Comparison of ENCODE assay signal across 1 cellular context in the genomic region with DNA sequence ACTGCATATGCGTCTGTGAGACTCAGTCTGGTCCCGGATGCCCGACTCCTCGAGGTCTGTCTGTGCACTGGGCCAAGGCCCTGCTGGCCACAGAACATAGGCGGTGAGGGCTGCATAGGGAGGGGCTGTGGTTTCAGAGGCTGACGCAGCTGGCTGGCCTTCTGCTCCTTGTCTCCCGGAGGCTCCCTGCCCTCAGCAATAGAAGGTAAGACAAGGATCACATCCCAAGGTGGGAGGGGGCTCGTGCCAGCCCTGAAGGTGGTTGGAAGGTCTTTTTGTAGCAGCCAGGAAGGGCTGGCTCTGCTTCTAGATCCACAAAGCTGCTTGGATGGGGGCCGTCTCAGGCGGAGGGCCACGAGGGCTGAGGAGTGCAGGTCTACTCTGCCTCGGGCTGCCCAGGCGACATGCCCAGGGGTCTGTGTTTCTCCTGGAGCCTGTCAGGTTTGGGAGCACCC.
TF ChIP-seq lines count a peak whose summit lies in the region.

No MANE protein-coding gene starts in this region.

TF ChIP-seq in HepG2, 621 proteins besides CTCF, POLR2A, EP300 and RAD21 (continued from another document and continues in another):
- TF ChIP-seq, protein P1, sequence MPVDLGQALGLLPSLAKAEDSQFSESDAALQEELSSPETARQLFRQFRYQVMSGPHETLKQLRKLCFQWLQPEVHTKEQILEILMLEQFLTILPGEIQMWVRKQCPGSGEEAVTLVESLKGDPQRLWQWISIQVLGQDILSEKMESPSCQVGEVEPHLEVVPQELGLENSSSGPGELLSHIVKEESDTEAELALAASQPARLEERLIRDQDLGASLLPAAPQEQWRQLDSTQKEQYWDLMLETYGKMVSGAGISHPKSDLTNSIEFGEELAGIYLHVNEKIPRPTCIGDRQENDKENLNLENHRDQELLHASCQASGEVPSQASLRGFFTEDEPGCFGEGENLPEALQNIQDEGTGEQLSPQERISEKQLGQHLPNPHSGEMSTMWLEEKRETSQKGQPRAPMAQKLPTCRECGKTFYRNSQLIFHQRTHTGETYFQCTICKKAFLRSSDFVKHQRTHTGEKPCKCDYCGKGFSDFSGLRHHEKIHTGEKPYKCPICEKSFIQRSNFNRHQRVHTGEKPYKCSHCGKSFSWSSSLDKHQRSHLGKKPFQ (CRISPR knock-in tag; IDR thresholded peaks at IDR 0.05; ENCODE audit: insufficient replicate concordance): no peak
- TF ChIP-seq TCF7L2 (IDR thresholded peaks at IDR 0.05; ENCODE audit: low read depth, low read length) (no peak), NFKBIZ (CRISPR knock-in tag; IDR thresholded peaks at IDR 0.05) (no peak), ZNF550 (CRISPR knock-in tag; IDR thresholded peaks at IDR 0.05; ENCODE audit: borderline replicate concordance) (no peak), ATRX (CRISPR knock-in tag; IDR thresholded peaks at IDR 0.05; ENCODE audit: borderline replicate concordance) (no peak), SNRNP70 (IDR thresholded peaks at IDR 0.05; ENCODE audit: low read depth, low read length) (no peak), ZKSCAN8 (CRISPR knock-in tag; IDR thresholded peaks at IDR 0.05; ENCODE audit: borderline replicate concordance) (no peak), GATA4 (IDR thresholded peaks at IDR 0.05; ENCODE audit: borderline replicate concordance, low read depth) (no peak), BHLHE40 (IDR thresholded peaks at IDR 0.05; ENCODE audit: low read length) (no peak), ZXDC (CRISPR knock-in tag; IDR thresholded peaks at IDR 0.05) (no peak), ZNF460 (CRISPR knock-in tag; IDR thresholded peaks at IDR 0.05; ENCODE audit: borderline replicate concordance) (no peak), RARG (CRISPR knock-in tag; IDR thresholded peaks at IDR 0.05; ENCODE audit: low read depth) (no peak), ZNF891 (CRISPR knock-in tag; IDR thresholded peaks at IDR 0.05) (peak; percentile 66; the same call in 1 of the 2 replicates), PCBP2 (optimal IDR thresholded peaks at IDR 0.05; ENCODE audit: low read depth, low read length, poor library complexity, severe bottlenecking) (no peak), MED1 (CRISPR knock-in tag; IDR thresholded peaks at IDR 0.05) (no peak), CENPBD1 (CRISPR knock-in tag; IDR thresholded peaks at IDR 0.05; ENCODE audit: borderline replicate concordance, low read depth) (no peak), NKX3-1 (CRISPR knock-in tag; IDR thresholded peaks at IDR 0.05) (no peak), MEIS2 (CRISPR knock-in tag; IDR thresholded peaks at IDR 0.05) (0 out of 2 replicates have a peak, but pooled peaks have one; percentile 23), UBTF (CRISPR knock-in tag; IDR thresholded peaks at IDR 0.05) (no peak), HOMEZ (CRISPR knock-in tag; IDR thresholded peaks at IDR 0.05; ENCODE audit: low read depth) (no peak), KAT7 (CRISPR knock-in tag; IDR thresholded peaks at IDR 0.05; ENCODE audit: borderline replicate concordance) (no peak), CBFB (CRISPR knock-in tag; IDR thresholded peaks at IDR 0.05) (no peak), AGO1 (IDR thresholded peaks at IDR 0.05; ENCODE audit: low read depth, low read length, poor library complexity, severe bottlenecking) (peak; percentile 33), PBX2 (CRISPR knock-in tag; IDR thresholded peaks at IDR 0.05) (no peak), ZNF138 (CRISPR knock-in tag; IDR thresholded peaks at IDR 0.05; ENCODE audit: low read depth) (no peak)
- TF ChIP-seq, protein P2, sequence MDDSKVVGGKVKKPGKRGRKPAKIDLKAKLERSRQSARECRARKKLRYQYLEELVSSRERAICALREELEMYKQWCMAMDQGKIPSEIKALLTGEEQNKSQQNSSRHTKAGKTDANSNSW (CRISPR knock-in tag; IDR thresholded peaks at IDR 0.05; ENCODE audit: borderline replicate concordance): no peak
- TF ChIP-seq, protein P3, sequence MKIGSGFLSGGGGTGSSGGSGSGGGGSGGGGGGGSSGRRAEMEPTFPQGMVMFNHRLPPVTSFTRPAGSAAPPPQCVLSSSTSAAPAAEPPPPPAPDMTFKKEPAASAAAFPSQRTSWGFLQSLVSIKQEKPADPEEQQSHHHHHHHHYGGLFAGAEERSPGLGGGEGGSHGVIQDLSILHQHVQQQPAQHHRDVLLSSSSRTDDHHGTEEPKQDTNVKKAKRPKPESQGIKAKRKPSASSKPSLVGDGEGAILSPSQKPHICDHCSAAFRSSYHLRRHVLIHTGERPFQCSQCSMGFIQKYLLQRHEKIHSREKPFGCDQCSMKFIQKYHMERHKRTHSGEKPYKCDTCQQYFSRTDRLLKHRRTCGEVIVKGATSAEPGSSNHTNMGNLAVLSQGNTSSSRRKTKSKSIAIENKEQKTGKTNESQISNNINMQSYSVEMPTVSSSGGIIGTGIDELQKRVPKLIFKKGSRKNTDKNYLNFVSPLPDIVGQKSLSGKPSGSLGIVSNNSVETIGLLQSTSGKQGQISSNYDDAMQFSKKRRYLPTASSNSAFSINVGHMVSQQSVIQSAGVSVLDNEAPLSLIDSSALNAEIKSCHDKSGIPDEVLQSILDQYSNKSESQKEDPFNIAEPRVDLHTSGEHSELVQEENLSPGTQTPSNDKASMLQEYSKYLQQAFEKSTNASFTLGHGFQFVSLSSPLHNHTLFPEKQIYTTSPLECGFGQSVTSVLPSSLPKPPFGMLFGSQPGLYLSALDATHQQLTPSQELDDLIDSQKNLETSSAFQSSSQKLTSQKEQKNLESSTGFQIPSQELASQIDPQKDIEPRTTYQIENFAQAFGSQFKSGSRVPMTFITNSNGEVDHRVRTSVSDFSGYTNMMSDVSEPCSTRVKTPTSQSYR (CRISPR knock-in tag; IDR thresholded peaks at IDR 0.05; ENCODE audit: borderline replicate concordance): no peak
- TF ChIP-seq, protein P4, sequence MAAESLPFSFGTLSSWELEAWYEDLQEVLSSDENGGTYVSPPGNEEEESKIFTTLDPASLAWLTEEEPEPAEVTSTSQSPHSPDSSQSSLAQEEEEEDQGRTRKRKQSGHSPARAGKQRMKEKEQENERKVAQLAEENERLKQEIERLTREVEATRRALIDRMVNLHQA (CRISPR knock-in tag; IDR thresholded peaks at IDR 0.05): no peak
- TF ChIP-seq, protein P5, sequence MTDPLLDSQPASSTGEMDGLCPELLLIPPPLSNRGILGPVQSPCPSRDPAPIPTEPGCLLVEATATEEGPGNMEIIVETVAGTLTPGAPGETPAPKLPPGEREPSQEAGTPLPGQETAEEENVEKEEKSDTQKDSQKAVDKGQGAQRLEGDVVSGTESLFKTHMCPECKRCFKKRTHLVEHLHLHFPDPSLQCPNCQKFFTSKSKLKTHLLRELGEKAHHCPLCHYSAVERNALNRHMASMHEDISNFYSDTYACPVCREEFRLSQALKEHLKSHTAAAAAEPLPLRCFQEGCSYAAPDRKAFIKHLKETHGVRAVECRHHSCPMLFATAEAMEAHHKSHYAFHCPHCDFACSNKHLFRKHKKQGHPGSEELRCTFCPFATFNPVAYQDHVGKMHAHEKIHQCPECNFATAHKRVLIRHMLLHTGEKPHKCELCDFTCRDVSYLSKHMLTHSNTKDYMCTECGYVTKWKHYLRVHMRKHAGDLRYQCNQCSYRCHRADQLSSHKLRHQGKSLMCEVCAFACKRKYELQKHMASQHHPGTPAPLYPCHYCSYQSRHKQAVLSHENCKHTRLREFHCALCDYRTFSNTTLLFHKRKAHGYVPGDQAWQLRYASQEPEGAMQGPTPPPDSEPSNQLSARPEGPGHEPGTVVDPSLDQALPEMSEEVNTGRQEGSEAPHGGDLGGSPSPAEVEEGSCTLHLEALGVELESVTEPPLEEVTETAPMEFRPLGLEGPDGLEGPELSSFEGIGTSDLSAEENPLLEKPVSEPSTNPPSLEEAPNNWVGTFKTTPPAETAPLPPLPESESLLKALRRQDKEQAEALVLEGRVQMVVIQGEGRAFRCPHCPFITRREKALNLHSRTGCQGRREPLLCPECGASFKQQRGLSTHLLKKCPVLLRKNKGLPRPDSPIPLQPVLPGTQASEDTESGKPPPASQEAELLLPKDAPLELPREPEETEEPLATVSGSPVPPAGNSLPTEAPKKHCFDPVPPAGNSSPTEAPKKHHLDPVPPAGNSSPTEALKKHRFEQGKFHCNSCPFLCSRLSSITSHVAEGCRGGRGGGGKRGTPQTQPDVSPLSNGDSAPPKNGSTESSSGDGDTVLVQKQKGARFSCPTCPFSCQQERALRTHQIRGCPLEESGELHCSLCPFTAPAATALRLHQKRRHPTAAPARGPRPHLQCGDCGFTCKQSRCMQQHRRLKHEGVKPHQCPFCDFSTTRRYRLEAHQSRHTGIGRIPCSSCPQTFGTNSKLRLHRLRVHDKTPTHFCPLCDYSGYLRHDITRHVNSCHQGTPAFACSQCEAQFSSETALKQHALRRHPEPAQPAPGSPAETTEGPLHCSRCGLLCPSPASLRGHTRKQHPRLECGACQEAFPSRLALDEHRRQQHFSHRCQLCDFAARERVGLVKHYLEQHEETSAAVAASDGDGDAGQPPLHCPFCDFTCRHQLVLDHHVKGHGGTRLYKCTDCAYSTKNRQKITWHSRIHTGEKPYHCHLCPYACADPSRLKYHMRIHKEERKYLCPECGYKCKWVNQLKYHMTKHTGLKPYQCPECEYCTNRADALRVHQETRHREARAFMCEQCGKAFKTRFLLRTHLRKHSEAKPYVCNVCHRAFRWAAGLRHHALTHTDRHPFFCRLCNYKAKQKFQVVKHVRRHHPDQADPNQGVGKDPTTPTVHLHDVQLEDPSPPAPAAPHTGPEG (CRISPR knock-in tag; IDR thresholded peaks at IDR 0.05): no peak
- TF ChIP-seq, protein P6, sequence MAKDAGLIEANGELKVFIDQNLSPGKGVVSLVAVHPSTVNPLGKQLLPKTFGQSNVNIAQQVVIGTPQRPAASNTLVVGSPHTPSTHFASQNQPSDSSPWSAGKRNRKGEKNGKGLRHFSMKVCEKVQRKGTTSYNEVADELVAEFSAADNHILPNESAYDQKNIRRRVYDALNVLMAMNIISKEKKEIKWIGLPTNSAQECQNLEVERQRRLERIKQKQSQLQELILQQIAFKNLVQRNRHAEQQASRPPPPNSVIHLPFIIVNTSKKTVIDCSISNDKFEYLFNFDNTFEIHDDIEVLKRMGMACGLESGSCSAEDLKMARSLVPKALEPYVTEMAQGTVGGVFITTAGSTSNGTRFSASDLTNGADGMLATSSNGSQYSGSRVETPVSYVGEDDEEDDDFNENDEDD (CRISPR knock-in tag; IDR thresholded peaks at IDR 0.05; ENCODE audit: borderline replicate concordance): no peak
